In genomic region chr2:190467575-190468083, GRCh38 we compare ENCODE assay signal across 8 cellular contexts. TPM values are rescaled to one million over a fixed set of nuclear protein-coding genes. Genes with fewer than 3 reads are reported as not detected.
DNase-seq lines count a peak whose midpoint lies in the region; ATAC-seq and TF ChIP-seq lines count a peak whose summit lies in the region.

No MANE protein-coding gene starts in this region.

- no peak for TF ChIP-seq EP300 in transverse colon (IDR thresholded peaks at IDR 0.05; ENCODE audit: low read depth)

- H3K36me3 ChIP-seq in OCI-LY7 (ENCODE audit: insufficient read depth, low read length) = peaks cover 10% of the 10 kb centered on the region
- H3K36me3 ChIP-seq in transverse colon = peaks cover 0 to 7% (median 0%) of the 10 kb centered on the region in 4 donors

- H3K27me3 ChIP-seq in right cardiac atrium (ENCODE audit: control insufficient read depth, insufficient read depth) = no peaks in the 10 kb centered on the region
- H3K27me3 ChIP-seq in transverse colon = no peaks in the 10 kb centered on the region

- no peak for DNase-seq in activated T-cell treated with anti-CD3 and anti-CD28 coated beads, Interleukin-2, amount 50 U/mL, for 24 hours
- DNase-seq in activated T-cell treated with anti-CD3 and anti-CD28 coated beads for 4 hours (no peak), OCI-LY7 (ENCODE audit: low spot score) (peak; percentile 30), right cardiac atrium (peak in 2 of 3 donors; percentile 59 to 63), transverse colon (no peak), dermis blood vessel endothelial cell (no peak)
- DNase-seq in activated T-cell treated with anti-CD3 and anti-CD28 coated beads, Interleukin-2, amount 50 U/mL, for 1 hour = no peak

- ATAC-seq in right cardiac atrium (no peak), HG02759 (IDR thresholded peaks at IDR 0.05; ENCODE audit: unreplicated experiment) (no peak)

- peak overlapping the region; percentile 65 for H3K4me2 ChIP-seq in OCI-LY7 (ENCODE audit: low read length)

- H3K27me3 Mint-ChIP-seq in activated T-cell treated with anti-CD3 and anti-CD28 coated beads, Interleukin-2, amount 50 U/mL, for 24 hours = no peaks in the 10 kb centered on the region

- CTCF ChIA-PET in OCI-LY7 (lab: Charles Lee; ENCODE audit: unreplicated experiment) = no interaction called here

- POLR2A ChIA-PET in OCI-LY7 (lab: Charles Lee) = interaction anchor here (0.6 to 2.1 kb wide), 8 partner anchors 8 to 200 kb away, joined by 3 to 5 read pairs (median 4); no protein-coding TSS in a partner anchor

- peaks cover 60% of the 10 kb centered on the region for H3K4me1 Mint-ChIP-seq in activated T-cell treated with anti-CD3 and anti-CD28 coated beads, Interleukin-2, amount 50 U/mL, for 24 hours (ENCODE audit: low read depth)

- intact Hi-C loops in OCI-LY7 (cut with micrococcal nuclease; ENCODE audit: unreplicated experiment) (loop anchor here (2.0 to 5.0 kb wide), 2 partner anchors 59 to 65 kb away; partner anchors contain the start of genes MFSD6 and NEMP2), right cardiac atrium (cut with DNase I) (loop anchor here in 1 of 4 donors (10.0 kb wide), 1 partner anchor 53 kb away; no protein-coding TSS in a partner anchor), transverse colon (cut with DNase I; ENCODE audit: low total_unique reads) (no loop called here)

- H2AFZ ChIP-seq in OCI-LY7 (ENCODE audit: low read length) = peak overlapping the region; percentile 51; the same call in 1 of the 2 replicates

- no peak overlapping the region for H3K4me3 Mint-ChIP-seq in activated T-cell treated with anti-CD3 and anti-CD28 coated beads, Interleukin-2, amount 50 U/mL, for 24 hours

- H3K27ac Mint-ChIP-seq in activated T-cell treated with anti-CD3 and anti-CD28 coated beads, Interleukin-2, amount 50 U/mL, for 24 hours = peak overlapping the region; percentile 51

- no peak for TF ChIP-seq POLR2A in transverse colon (IDR thresholded peaks at IDR 0.05)

- in situ Hi-C loops in transverse colon (cut with MboI; ENCODE audit: low pct_ligation_motif_present in 1 of 4, low pct_unique_long_range_greater_than_20kb in 1 of 4, low sequenced_read_pairs in 3 of 4) = no loop called here

- H3K36me3 Mint-ChIP-seq in activated T-cell treated with anti-CD3 and anti-CD28 coated beads, Interleukin-2, amount 50 U/mL, for 24 hours (ENCODE audit: low read depth) = peaks cover 60% of the 10 kb centered on the region

- H3K79me2 ChIP-seq in OCI-LY7 (ENCODE audit: insufficient read depth, low read depth, low read length) = peaks cover 12% of the 10 kb centered on the region; the same call in 1 of the 2 replicates

- H3K9me3 ChIP-seq in OCI-LY7 (ENCODE audit: low read length) = no peaks in the 10 kb centered on the region
- no peaks in the 10 kb centered on the region for H3K9me3 ChIP-seq in right cardiac atrium (ENCODE audit: control insufficient read depth, low read length)
- H3K9me3 ChIP-seq in transverse colon = no peaks in the 10 kb centered on the region

- H3K4me3 ChIP-seq in OCI-LY7 (ENCODE audit: low read depth, low read length, poor library complexity, severe bottlenecking) (peak overlapping the region; percentile 8), right cardiac atrium (ENCODE audit: low read length) (peak overlapping the region; percentile 25), transverse colon (no peak overlapping the region)

- TF ChIP-seq CTCF in OCI-LY7 (conservative IDR thresholded peaks at IDR 0.05; ENCODE audit: low read length) (no peak), transverse colon (IDR thresholded peaks at IDR 0.05) (no peak)

- 12% methylated on average over 5 of the region's 5 CpGs for WGBS in right cardiac atrium
- 24 to 26% methylated on average over 5 of the region's 5 CpGs for WGBS in transverse colon (ENCODE audit: low coverage in 1 of 2), 2 donors

- H4K20me1 ChIP-seq in OCI-LY7 (ENCODE audit: insufficient read depth, low read length) = no peaks in the 10 kb centered on the region

- H3K9me3 Mint-ChIP-seq in activated T-cell treated with anti-CD3 and anti-CD28 coated beads, Interleukin-2, amount 50 U/mL, for 24 hours = no peaks in the 10 kb centered on the region

- peak overlapping the region; percentile 65 for H3K27ac ChIP-seq in OCI-LY7 (ENCODE audit: low read depth, low read length, poor library complexity, severe bottlenecking)
- peak overlapping the region; percentile 94 for H3K27ac ChIP-seq in right cardiac atrium (ENCODE audit: low read length)
- H3K27ac ChIP-seq in transverse colon = peak overlapping the region; percentile 76 to 85 (median 82)

- H3K9me2 ChIP-seq in OCI-LY7 (ENCODE audit: insufficient read depth, low read length) = no peaks in the 10 kb centered on the region

- peaks cover 68% of the 10 kb centered on the region for H3K4me1 ChIP-seq in OCI-LY7 (ENCODE audit: insufficient read depth, low read length, poor library complexity, severe bottlenecking)
- H3K4me1 ChIP-seq in right cardiac atrium (ENCODE audit: control insufficient read depth, insufficient read depth, low read length) = peaks cover 17% of the 10 kb centered on the region
- H3K4me1 ChIP-seq in transverse colon = peaks cover 37 to 63% (median 45%) of the 10 kb centered on the region in 4 donors

- no TSS peak for BruUV-seq in OCI-LY7 (replicated peaks; lab: Mats Ljungman, UMichigan)

RNA-seq across cellular contexts. Expression of gene MFSD6, which starts 59.5 kb away (rescaled TPM):
- 8.3 and 11.5 TPM in 2 replicates for total RNA-seq in OCI-LY7 (2014; rRNA removed; shearing (Covaris generic))
- total RNA-seq in OCI-LY7 (2022) = 19.5 and 23.1 TPM in 2 replicates
- 10 to 100 TPM; 29.3 to 32.7 (median 30.3) TPM for total RNA-seq in right cardiac atrium
- 14.7 TPM for polyA plus RNA-seq in right cardiac atrium
- total RNA-seq in transverse colon = 10 to 100 TPM; 76.3 to 99.1 (median 83.0) TPM
- total RNA-seq in dermis blood vessel endothelial cell = 9.9 and 10.2 TPM in 2 replicates

Comparison
In these comparisons a context has a peak if more than half of its experiments do, and no peak if none do; other contexts are left out.
1. DNase-seq: peak in OCI-LY7 (single experiment) and right cardiac atrium (2 of 3); none in activated T-cell treated with anti-CD3 and anti-CD28 coated beads, Interleukin-2, amount 50 U/mL, for 24 hours (single experiment), activated T-cell treated with anti-CD3 and anti-CD28 coated beads for 4 hours (single experiment), transverse colon (single experiment), dermis blood vessel endothelial cell (single experiment) and activated T-cell treated with anti-CD3 and anti-CD28 coated beads, Interleukin-2, amount 50 U/mL, for 1 hour (single experiment).
2. H3K4me3 ChIP-seq: peak in OCI-LY7 (single experiment) and right cardiac atrium (single experiment); none in transverse colon (0 of 4).
3. Peak in every context shown above with its lines, with median percentiles within 50 percentile points of each other: H3K27ac ChIP-seq.